ENCODE assay signal across 25 cellular contexts in genomic region chr16:52408197-52408845, GRCh38.
DNase-seq lines count a peak whose midpoint lies in the region; ATAC-seq, FAIRE-seq and TF ChIP-seq lines count a peak whose summit lies in the region.
"Had no signal": no experiment of that assay in that cellular context is flagged by ENCODE, and none has a peak within 500 bp of the region (broad histone marks: within the 10 kb centered on the region; RNA-seq: fewer than 3 reads in every experiment).

No MANE protein-coding gene starts in this region.

- H3K36me3 ChIP-seq in mucosa of rectum (ENCODE audit: control insufficient read depth in 2 of 2, insufficient read depth in 2 of 2, low read length in 2 of 2) = no peaks in the 10 kb centered on the region
- H3K36me3 ChIP-seq: left ventricle myocardium inferior, SJSA1 had no signal

- peaks cover 0 to 13% of the 10 kb centered on the region in 2 donors for H3K4me1 ChIP-seq in mucosa of rectum (ENCODE audit: control insufficient read depth in 2 of 2, insufficient read depth in 2 of 2, low read length in 2 of 2)
- H3K4me1 ChIP-seq: body of pancreas, Caco-2, left ventricle myocardium inferior, SJSA1 had no signal

- FAIRE-seq in D721Med (lab: Jason Lieb, UNC) = no peak
- FAIRE-seq: RCC 7860 had no signal

- no peaks in the 10 kb centered on the region for H3K9me3 ChIP-seq in mucosa of rectum (ENCODE audit: control insufficient read depth in 2 of 2, low read length in 2 of 2)
- H3K9me3 ChIP-seq: body of pancreas, left ventricle myocardium inferior, SJSA1 had no signal

- TF ChIP-seq CTCF in 22Rv1 (IDR thresholded peaks at IDR 0.05) (no peak), epithelial cell of esophagus (IDR thresholded peaks at IDR 0.05; ENCODE audit: insufficient read depth, low read depth, low read length, missing control alignments) (no peak), D721Med (IDR thresholded peaks at IDR 0.05; ENCODE audit: insufficient read depth, missing control alignments) (no peak)

- H3K27ac ChIP-seq in 22Rv1 (peak overlapping the region; percentile 42), mucosa of rectum (ENCODE audit: low read depth in 2 of 2, low read length in 2 of 2) (peak overlapping the region; percentile 29 to 32)
- H3K27ac ChIP-seq: body of pancreas, foreskin keratinocyte, left ventricle myocardium inferior, SJSA1 had no signal

- no peak for ATAC-seq in GM21381 (IDR thresholded peaks at IDR 0.05; ENCODE audit: unreplicated experiment)
- no peak for ATAC-seq in HG03571 (IDR thresholded peaks at IDR 0.05; ENCODE audit: unreplicated experiment)
- ATAC-seq: activated CD8-positive, alpha-beta T cell treated with anti-CD3 and anti-CD28 coated beads, Interleukin-2, amount 10 ng/mL, durations not matched to agents 7 days and 5 days; body of pancreas; esophagus mucosa; foreskin keratinocyte had no signal

- DNase-seq in NCI-H2029 treated with DMSO at 0.1 percent for 48 hours (lab: John Stamatoyannopoulos, UW) (peak; percentile 40), epithelial cell of esophagus (ENCODE audit: low read depth) (peak; percentile 4), D721Med (ENCODE audit: insufficient read length, low spot score) (no peak), nucleus accumbens (lab: John Stamatoyannopoulos, UW) (no peak)
- DNase-seq: activated CD8-positive, alpha-beta T cell treated with anti-CD3 and anti-CD28 coated beads, Interleukin-2, amount 10 ng/mL, durations not matched to agents 7 days and 5 days; activated gamma-delta T cell; activated T-cell treated with anti-CD3 and anti-CD28 coated beads for 4 hours; body of pancreas; C1 segment of cervical spinal cord; Caco-2; effector CD8-positive, alpha-beta T cell; foreskin keratinocyte; immature natural killer cell; left ventricle myocardium inferior; NCI-H2081; NCI-H446; nephron progenitor cell; posterior cingulate gyrus had no signal

- no peak overlapping the region for H3K4me3 ChIP-seq in epithelial cell of esophagus (ENCODE audit: low read length)
- H3K4me3 ChIP-seq in mucosa of rectum (ENCODE audit: low read length in 2 of 2) = no peak overlapping the region
- H3K4me3 ChIP-seq: body of pancreas, left ventricle myocardium inferior, SJSA1 had no signal

- H3K9ac ChIP-seq in mucosa of rectum (ENCODE audit: low read depth in 1 of 2, low read length in 2 of 2) = no peak overlapping the region

- H3K27me3 ChIP-seq in mucosa of rectum (ENCODE audit: control insufficient read depth in 2 of 2, insufficient read depth in 2 of 2, low read length in 2 of 2) = no peaks in the 10 kb centered on the region
- H3K27me3 ChIP-seq: body of pancreas, foreskin keratinocyte, SJSA1 had no signal

Comparison
In these comparisons a context has a peak if more than half of its experiments do, and no peak if none do; other contexts are left out.
1. DNase-seq: peak in NCI-H2029 treated with DMSO at 0.1 percent for 48 hours (single experiment) and epithelial cell of esophagus (single experiment); none in D721Med (single experiment) and nucleus accumbens (0 of 56).